Comparison of ENCODE assay signal across 8 cellular contexts in the genomic region with DNA sequence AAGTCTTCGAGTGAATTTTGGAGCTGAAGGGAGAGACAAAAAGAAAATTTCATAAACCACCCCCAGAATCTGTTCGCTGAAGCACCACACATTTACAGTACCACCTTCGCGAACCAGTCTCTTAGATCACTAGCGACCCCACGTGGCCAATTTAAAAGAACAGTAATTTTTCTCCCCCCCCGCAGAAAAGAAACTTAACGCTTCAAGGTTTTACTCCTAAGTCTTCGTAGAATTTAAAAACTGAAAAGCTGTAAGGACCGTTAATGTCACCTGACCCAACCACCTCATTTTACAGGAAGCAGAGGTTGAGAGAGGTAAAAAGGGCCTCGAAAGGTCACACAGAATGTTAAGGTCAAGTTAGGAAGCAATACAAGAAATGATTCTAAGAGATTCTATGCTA.
DNase-seq lines count a peak whose midpoint lies in the region; ATAC-seq, FAIRE-seq and TF ChIP-seq lines count a peak whose summit lies in the region.

No MANE protein-coding gene starts in this region.

- H3K4me1 ChIP-seq in pancreas = no peaks in the 10 kb centered on the region

- H3K27me3 ChIP-seq in pancreas = no peaks in the 10 kb centered on the region

- TF ChIP-seq CTCF in fibroblast of mammary gland (conservative IDR thresholded peaks at IDR 0.05; ENCODE audit: control insufficient read depth, insufficient read depth, low read depth, low read length) (peak; percentile 76), pancreas (IDR thresholded peaks at IDR 0.05) (peak in 3 of 4 donors; percentile 16 to 36 (median 23))

- H3K27ac ChIP-seq in pancreas = no peak overlapping the region

- 8 to 10% methylated on average over 11 of the region's 11 CpGs for WGBS in pancreas, 2 donors

- no peaks in the 10 kb centered on the region for H3K36me3 ChIP-seq in pancreas

- H3K9me3 ChIP-seq in pancreas = no peaks in the 10 kb centered on the region

- H3K4me3 ChIP-seq in fibroblast of mammary gland (ENCODE audit: control insufficient read depth, low read depth, low read length) (no peak overlapping the region), pancreas (no peak overlapping the region)

- peak; percentile 68 for DNase-seq in activated effector memory CD4-positive, alpha-beta T cell treated with anti-CD3 and anti-CD28 coated beads, Interleukin-2, amount 50 U/mL, for 16 hours
- DNase-seq in activated effector memory CD4-positive, alpha-beta T cell treated with Interleukin-2 at 50 U/mL for 16 hours = no peak
- peak; percentile 9 to 69 for DNase-seq in NCI-H526 (lab: John Stamatoyannopoulos, UW)
- DNase-seq in activated T-cell treated with anti-CD3 and anti-CD28 coated beads for 4 hours = peak; percentile 58
- peak; percentile 64 for DNase-seq in fibroblast of mammary gland (ENCODE audit: low read depth)
- DNase-seq in pancreas = no peak
- DNase-seq in OCI-M2 (lab: John Stamatoyannopoulos, UW; ENCODE audit: unreplicated experiment) = no peak

- intact Hi-C loops in pancreas (cut with DNase I) = no loop called here

- no peak for FAIRE-seq in pancreas (lab: Jason Lieb, UNC)

- ATAC-seq in pancreas (peak in 2 of 4 donors; percentile 34 to 57), GM21619 (IDR thresholded peaks at IDR 0.05; ENCODE audit: unreplicated experiment) (no peak)

Comparison
In these comparisons a context has a peak if more than half of its experiments do, and no peak if none do; other contexts are left out.
1. DNase-seq: peak in activated effector memory CD4-positive, alpha-beta T cell treated with anti-CD3 and anti-CD28 coated beads, Interleukin-2, amount 50 U/mL, for 16 hours (single experiment), NCI-H526 (2 of 2), activated T-cell treated with anti-CD3 and anti-CD28 coated beads for 4 hours (single experiment) and fibroblast of mammary gland (single experiment); none in activated effector memory CD4-positive, alpha-beta T cell treated with Interleukin-2 at 50 U/mL for 16 hours (single experiment), pancreas (0 of 6) and OCI-M2 (single experiment).